ENCODE assay signal across 11 cellular contexts in the genomic region with DNA sequence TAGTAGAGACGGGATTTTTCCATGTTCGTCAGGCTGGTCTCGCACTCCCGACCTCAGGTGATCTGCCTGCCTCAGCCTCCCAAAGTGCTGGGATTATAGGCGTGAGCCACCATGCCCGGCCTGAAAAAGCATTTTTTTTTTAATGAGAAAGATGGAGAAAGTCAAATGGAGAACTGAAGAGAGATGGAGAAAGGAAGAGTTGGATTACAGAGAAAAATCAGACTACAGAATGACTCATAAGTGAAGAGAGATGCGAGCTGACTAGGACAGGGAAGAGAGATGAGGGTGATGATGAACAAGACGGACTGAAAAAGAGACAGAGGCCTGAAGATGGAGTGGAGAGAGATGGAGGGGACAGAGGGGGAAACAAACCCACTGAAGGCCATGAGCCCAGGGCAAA. TPM values are rescaled to one million over a fixed set of nuclear protein-coding genes. Genes with fewer than 3 reads are reported as not detected.
DNase-seq lines count a peak whose midpoint lies in the region; ATAC-seq, FAIRE-seq and TF ChIP-seq lines count a peak whose summit lies in the region.
"Had no signal": no experiment of that assay in that cellular context is flagged by ENCODE, and none has a peak within 500 bp of the region (broad histone marks: within the 10 kb centered on the region; RNA-seq: fewer than 3 reads in every experiment).

No MANE protein-coding gene starts in this region.

- peaks cover 23% of the 10 kb centered on the region; the same call in 1 of the 2 replicates for H3K36me3 ChIP-seq in Loucy (ENCODE audit: insufficient read depth, low read length)
- H3K36me3 ChIP-seq in GM12878 (ENCODE audit: control insufficient read depth in 2 of 2, insufficient read depth in 2 of 2, low read length in 1 of 2), result peaks cover 12 to 17% of the 10 kb centered on the region in 2 experiments; a peak in 3 of 4 replicates
- peaks cover 51% of the 10 kb centered on the region for H3K36me3 ChIP-seq in neutrophil
- peaks cover 30% of the 10 kb centered on the region for H3K36me3 ChIP-seq in left ventricle myocardium inferior

- H3K4me2 ChIP-seq in Loucy (ENCODE audit: low read depth, low read length, poor library complexity, severe bottlenecking) (peak overlapping the region; percentile 90), GM12878 (ENCODE audit: control insufficient read depth, insufficient read depth) (peak overlapping the region; percentile 1; the same call in 1 of the 2 replicates)

- TF ChIP-seq POLR2A in GM12878 (IDR thresholded peaks at IDR 0.05; ENCODE audit: low read depth, low read length), result no peak

- CTCF ChIA-PET in GM12878 (lab: Yijun Ruan, JAX), result interaction anchor here (1.0 to 5.1 kb wide), 6 partner anchors 34 to 77 kb away, joined by 3 to 42 read pairs (median 9); no protein-coding TSS in a partner anchor

- H3K27ac Mint-ChIP-seq in activated CD4-positive, alpha-beta T cell treated with anti-CD3 and anti-CD28 coated beads, Interleukin-2, amount 10 ng/mL, durations not matched to agents 24 days and 14 days, result peak overlapping the region; percentile 41

- peak overlapping the region; percentile 92 for H3K9ac ChIP-seq in Loucy (ENCODE audit: low read depth, low read length, poor library complexity, severe bottlenecking)
- H3K9ac ChIP-seq in GM12878 (ENCODE audit: control insufficient read depth, insufficient read depth, low read length), result no peak overlapping the region

- H3K9me3 ChIP-seq in Loucy (ENCODE audit: insufficient read depth, low read depth, low read length) (no peaks in the 10 kb centered on the region), GM12878 (replicated peaks; ENCODE audit: control insufficient read depth, insufficient read depth, low read length) (no peaks in the 10 kb centered on the region; the same call in 2 of the 3 replicates), neutrophil (no peaks in the 10 kb centered on the region), left ventricle myocardium inferior (replicated peaks) (no peaks in the 10 kb centered on the region)
- H3K9me3 ChIP-seq: vagina had no signal

- no peak for DNase-seq in activated CD4-positive, alpha-beta T cell treated with anti-CD3 and anti-CD28 coated beads, Interleukin-2, amount 10 ng/mL, durations not matched to agents 24 days and 14 days
- DNase-seq in activated CD4-positive, alpha-beta T cell treated with anti-CD3 and anti-CD28 coated beads, Interleukin-2, amount 50 U/mL, for 48 hours, result no peak
- DNase-seq in GM12878 (ENCODE audit: low read depth, low spot score) (no peak), dorsolateral prefrontal cortex (no peak), left ventricle myocardium inferior (no peak)
- DNase-seq: NCI-H2227 treated with DMSO at 0.1 percent for 48 hours had no signal

- in situ Hi-C loops in GM12878 (cut with MboI), result no loop called here

- no peak overlapping the region for H3K27ac ChIP-seq in GM12878 (ENCODE audit: control insufficient read depth, insufficient read depth)
- H3K27ac ChIP-seq in neutrophil, result peak overlapping the region; percentile 99
- H3K27ac ChIP-seq in dorsolateral prefrontal cortex, result no peak overlapping the region
- no peak overlapping the region for H3K27ac ChIP-seq in left ventricle myocardium inferior (replicated peaks)
- H3K27ac ChIP-seq: vagina had no signal

- peaks cover 45% of the 10 kb centered on the region for H3K36me3 Mint-ChIP-seq in activated CD4-positive, alpha-beta T cell treated with anti-CD3 and anti-CD28 coated beads, Interleukin-2, amount 10 ng/mL, durations not matched to agents 24 days and 14 days (ENCODE audit: low read depth)

- no peaks in the 10 kb centered on the region for H3K9me2 ChIP-seq in Loucy (replicated peaks; ENCODE audit: low read depth, low read length)

- H3K27me3 Mint-ChIP-seq in activated CD4-positive, alpha-beta T cell treated with anti-CD3 and anti-CD28 coated beads, Interleukin-2, amount 10 ng/mL, durations not matched to agents 24 days and 14 days, result no peaks in the 10 kb centered on the region

- WGBS in GM12878 (ENCODE audit: insufficient coverage, insufficient replicate concordance, low lambda C conversion rate, missing lambda C conversion rate), result 63% methylated on average over 8 of the region's 8 CpGs

- POLR2A ChIA-PET in GM12878 (lab: Charles Lee), result no interaction called here

- no peaks in the 10 kb centered on the region for H3F3A ChIP-seq in Loucy (ENCODE audit: low read depth)

- H3K4me3 ChIP-seq in Loucy (ENCODE audit: low read length, poor library complexity, severe bottlenecking) (peak overlapping the region; percentile 95), GM12878 (0 out of 2 replicates have a peak overlapping the region, but pooled peaks have one; percentile 21), neutrophil (ENCODE audit: low read depth in 1 of 2, low read length in 1 of 2) (peak overlapping the region; percentile 83 to 97), dorsolateral prefrontal cortex (peak overlapping the region in 10 of 59 donors; percentile 4 to 90 (median 78)), left ventricle myocardium inferior (no peak overlapping the region)

- H2AFZ ChIP-seq in Loucy (ENCODE audit: low read length) (no peak overlapping the region), GM12878 (ENCODE audit: control insufficient read depth, low read depth, low read length) (no peak overlapping the region)

- H3K4me3 Mint-ChIP-seq in activated CD4-positive, alpha-beta T cell treated with anti-CD3 and anti-CD28 coated beads, Interleukin-2, amount 10 ng/mL, durations not matched to agents 24 days and 14 days, result peak overlapping the region; percentile 58

- no peaks in the 10 kb centered on the region for H3K27me3 ChIP-seq in Loucy (ENCODE audit: insufficient read depth, low read length, poor library complexity, severe bottlenecking)
- H3K27me3 ChIP-seq in GM12878 (replicated peaks in 1 of 2; ENCODE audit: control insufficient read depth in 2 of 2, insufficient read depth in 2 of 2, low read length in 1 of 2), result no peaks in the 10 kb centered on the region
- H3K27me3 ChIP-seq in neutrophil, result no peaks in the 10 kb centered on the region
- H3K27me3 ChIP-seq in dorsolateral prefrontal cortex, result no peaks in the 10 kb centered on the region
- H3K27me3 ChIP-seq in left ventricle myocardium inferior (ENCODE audit: low read depth), result no peaks in the 10 kb centered on the region
- H3K27me3 ChIP-seq: vagina had no signal

- H3K4me1 Mint-ChIP-seq in activated CD4-positive, alpha-beta T cell treated with anti-CD3 and anti-CD28 coated beads, Interleukin-2, amount 10 ng/mL, durations not matched to agents 24 days and 14 days, result peaks cover 28% of the 10 kb centered on the region

- H3K79me2 ChIP-seq in Loucy (ENCODE audit: insufficient read depth, low read length), result peaks cover 48% of the 10 kb centered on the region
- peaks cover 25% of the 10 kb centered on the region for H3K79me2 ChIP-seq in GM12878 (ENCODE audit: control insufficient read depth, insufficient read depth, low read length)

- intact Hi-C loops in activated CD4-positive, alpha-beta T cell treated with anti-CD3 and anti-CD28 coated beads, Interleukin-2, amount 10 ng/mL, durations not matched to agents 24 days and 14 days (cut with micrococcal nuclease), result no loop called here
- intact Hi-C loops in GM12878 (cut with micrococcal nuclease; ENCODE audit: unreplicated experiment), result no loop called here
- intact Hi-C loops in dorsolateral prefrontal cortex (cut with DNase I), result no loop called here
- intact Hi-C loops in left ventricle myocardium inferior (cut with micrococcal nuclease), result no loop called here

- RAD21 ChIA-PET in GM12878 (lab: Charles Lee; ENCODE audit: unreplicated experiment), result interaction anchor here (1.0 kb wide), 1 partner anchor 78 kb away, joined by 5 read pairs; no protein-coding TSS in a partner anchor

- H4K20me1 ChIP-seq in Loucy (ENCODE audit: insufficient read depth, low read length, poor library complexity, severe bottlenecking) (peaks cover 13% of the 10 kb centered on the region), GM12878 (ENCODE audit: control insufficient read depth, insufficient read depth) (no peaks in the 10 kb centered on the region; the same call in 1 of the 2 replicates)

- TF ChIP-seq RAD21 in GM12878 (IDR thresholded peaks at IDR 0.05; ENCODE audit: insufficient read depth, low read depth, low read length), result no peak

- FAIRE-seq in GM12878 (lab: Jason Lieb, UNC), result no peak
- FAIRE-seq: RCC 7860 had no signal

- ATAC-seq in GM12878 (no peak), GM21423 (IDR thresholded peaks at IDR 0.05; ENCODE audit: unreplicated experiment) (no peak)

- H3K4me1 ChIP-seq in Loucy (ENCODE audit: insufficient read depth, low read length, poor library complexity, severe bottlenecking), result peaks cover 22% of the 10 kb centered on the region
- H3K4me1 ChIP-seq in GM12878 (ENCODE audit: control insufficient read depth, insufficient read depth, low read length), result peaks cover 7% of the 10 kb centered on the region
- peaks cover 85% of the 10 kb centered on the region in 2 experiments for H3K4me1 ChIP-seq in neutrophil (ENCODE audit: control insufficient read depth in 1 of 2, insufficient read depth in 1 of 2, low read depth in 1 of 2, low read length in 1 of 2)
- H3K4me1 ChIP-seq in left ventricle myocardium inferior, result peaks cover 37% of the 10 kb centered on the region

- SMC1A ChIA-PET in GM12878 (lab: Charles Lee; ENCODE audit: uncharacterized antibody, unreplicated experiment), result no interaction called here

- no peak for TF ChIP-seq CTCF in Loucy (conservative IDR thresholded peaks at IDR 0.05; ENCODE audit: low read length)
- no peak for TF ChIP-seq CTCF in GM12878 (IDR thresholded peaks at IDR 0.05 in 2 of 3, conservative IDR thresholded peaks at IDR 0.05 in 1 of 3; ENCODE audit: control insufficient read depth in 2 of 3, extremely low read depth in 1 of 3, insufficient read depth in 1 of 3, low read depth in 3 of 3, low read length in 3 of 3)
- no peak for TF ChIP-seq CTCF in neutrophil (IDR thresholded peaks at IDR 0.05)
- TF ChIP-seq CTCF in dorsolateral prefrontal cortex (IDR thresholded peaks at IDR 0.05 in 54 of 56, conservative IDR thresholded peaks at IDR 0.05 in 2 of 56; ENCODE audit: low read depth in 1 of 56, partially characterized antibody in 56 of 56), result no peak
- TF ChIP-seq CTCF in left ventricle myocardium inferior (IDR thresholded peaks at IDR 0.05; ENCODE audit: borderline replicate concordance), result no peak

- H3K9me3 Mint-ChIP-seq in activated CD4-positive, alpha-beta T cell treated with anti-CD3 and anti-CD28 coated beads, Interleukin-2, amount 10 ng/mL, durations not matched to agents 24 days and 14 days, result no peaks in the 10 kb centered on the region

- no TSS peak for BruUV-seq in GM12878 (replicated peaks; lab: Mats Ljungman, UMichigan)

- TF ChIP-seq EP300 in GM12878 (IDR thresholded peaks at IDR 0.05; ENCODE audit: borderline replicate concordance in 1 of 2, control insufficient read depth in 1 of 2, low read depth in 2 of 2, low read length in 2 of 2), result no peak

RNA-seq across cellular contexts. Expression of gene DHX34, which starts 1.5 kb away (rescaled TPM):
- 31.3 and 32.4 TPM in 2 replicates for total RNA-seq in activated CD4-positive, alpha-beta T cell treated with anti-CD3 and anti-CD28 coated beads, Interleukin-2, amount 10 ng/mL, durations not matched to agents 24 days and 14 days
- 56.8 and 61.6 TPM in 2 replicates for total RNA-seq in GM12878 (2013; cell fraction: nucleolus; rRNA removed)
- total RNA-seq in GM12878 (2014; rRNA removed) (11.1 and 15.9 TPM in 2 replicates), GM12878 (2014; rRNA removed; fragmentation: Illumina TruSeq; extraction: Trizol) (5.6 and 5.7 TPM in 2 replicates), GM12878 (2021) (14.3 and 16.9 TPM in 2 replicates), dorsolateral prefrontal cortex (10 to 100 TPM in 118 of 120 experiments, 1 to 10 TPM in 2; 9.9 to 34.7 (median 16.9) TPM), left ventricle myocardium inferior (8.1 TPM)
- polyA plus RNA-seq in GM12878 (2011; ENCODE audit: low read depth), result 2.8 TPM
- polyA plus RNA-seq in GM12878 (2011; rRNA removed) (2.6 and 5.9 TPM in 2 replicates), GM12878 (2014; fragmentation: Illumina TruSeq; extraction: Trizol) (2.3 and 5.5 TPM in 2 replicates), GM12878 (2014; fragmentation: Nextera tagmentation; extraction: Ambion mirVana) (under 1 TPM; 0.19 to 0.37 TPM), GM12878 (2014; rRNA removed) (15.2 and 19.3 TPM in 2 replicates), GM12878 (2016; fragmentation: Nextera tagmentation; extraction: Ambion mirVana) (10 to 100 TPM; 15.7 to 16.7 TPM)
- polyA plus RNA-seq in GM12878 (2011; cell fraction: cytosol; rRNA removed), result 6.4 and 10.5 TPM in 2 replicates
- 58.1 and 60.3 TPM in 2 replicates for polyA plus RNA-seq in GM12878 (2011; cell fraction: nucleus; rRNA removed)
- 7.0 and 10.0 TPM in 2 replicates for polyA plus RNA-seq in GM12878 (2012)
- 6.4 and 12.9 TPM in 2 replicates for polyA minus RNA-seq in GM12878 (2011; rRNA and poly(A)+ RNA removed)
- 6.5 and 6.7 TPM in 2 replicates for polyA minus RNA-seq in GM12878 (2011; cell fraction: cytosol; rRNA and poly(A)+ RNA removed)
- polyA minus RNA-seq in GM12878 (2011; cell fraction: nucleus; rRNA and poly(A)+ RNA removed), result 15.4 and 23.4 TPM in 2 replicates

RNA-seq across cellular contexts. Expression of gene C5AR2, which starts 18.6 kb away (rescaled TPM):
- not detected in 2 replicates for total RNA-seq in activated CD4-positive, alpha-beta T cell treated with anti-CD3 and anti-CD28 coated beads, Interleukin-2, amount 10 ng/mL, durations not matched to agents 24 days and 14 days
- total RNA-seq in GM12878 (2013; cell fraction: nucleolus; rRNA removed), result not detected in 2 replicates
- total RNA-seq in GM12878 (2014; rRNA removed) (0.11 TPM in 1 of 2 replicates, not detected in the other), GM12878 (2014; rRNA removed; fragmentation: Illumina TruSeq; extraction: Trizol) (not detected in 2 replicates), GM12878 (2021) (not detected in 2 replicates), dorsolateral prefrontal cortex (1 to 10 TPM in 102 of 120 experiments, under 1 TPM in 18; 0.35 to 4.8 (median 1.8) TPM), left ventricle myocardium inferior (0.38 TPM)
- polyA plus RNA-seq in GM12878 (2011; ENCODE audit: low read depth), result not detected
- polyA plus RNA-seq in GM12878 (2011; rRNA removed) (0.01 TPM in 1 of 2 replicates, not detected in the other), GM12878 (2014; fragmentation: Illumina TruSeq; extraction: Trizol) (not detected in 2 replicates), GM12878 (2014; fragmentation: Nextera tagmentation; extraction: Ambion mirVana) (not detected), GM12878 (2014; rRNA removed) (not detected in 2 replicates), GM12878 (2016; fragmentation: Nextera tagmentation; extraction: Ambion mirVana) (not detected)
- under 0.01 TPM in 1 of 2 replicates, not detected in the other for polyA plus RNA-seq in GM12878 (2011; cell fraction: cytosol; rRNA removed)
- polyA plus RNA-seq in GM12878 (2011; cell fraction: nucleus; rRNA removed), result 0.10 and 0.13 TPM in 2 replicates
- polyA plus RNA-seq in GM12878 (2012), result not detected in 2 replicates
- 0.07 TPM in 1 of 2 replicates, not detected in the other for polyA minus RNA-seq in GM12878 (2011; rRNA and poly(A)+ RNA removed)
- not detected in 2 replicates for polyA minus RNA-seq in GM12878 (2011; cell fraction: cytosol; rRNA and poly(A)+ RNA removed)
- polyA minus RNA-seq in GM12878 (2011; cell fraction: nucleus; rRNA and poly(A)+ RNA removed), result not detected in 2 replicates

RNA-seq across cellular contexts. Expression of gene C5AR1, which starts 40.9 kb away (rescaled TPM):
- 0.16 and 0.88 TPM in 2 replicates for total RNA-seq in activated CD4-positive, alpha-beta T cell treated with anti-CD3 and anti-CD28 coated beads, Interleukin-2, amount 10 ng/mL, durations not matched to agents 24 days and 14 days
- total RNA-seq in GM12878 (2013; cell fraction: nucleolus; rRNA removed), result 1.2 and 1.5 TPM in 2 replicates
- total RNA-seq in GM12878 (2014; rRNA removed), result 0.05 and 0.17 TPM in 2 replicates
- total RNA-seq in GM12878 (2014; rRNA removed; fragmentation: Illumina TruSeq; extraction: Trizol), result 0.04 and 0.09 TPM in 2 replicates
- 0.13 and 0.26 TPM in 2 replicates for total RNA-seq in GM12878 (2021)
- polyA plus RNA-seq in GM12878 (2011; ENCODE audit: low read depth), result 0.10 TPM
- polyA plus RNA-seq in GM12878 (2011; rRNA removed), result 0.40 and 1.5 TPM in 2 replicates
- 1.1 and 1.3 TPM in 2 replicates for polyA plus RNA-seq in GM12878 (2011; cell fraction: cytosol; rRNA removed)
- 0.55 and 1.2 TPM in 2 replicates for polyA plus RNA-seq in GM12878 (2011; cell fraction: nucleus; rRNA removed)
- 0.32 and 0.46 TPM in 2 replicates for polyA plus RNA-seq in GM12878 (2012)
- 0.15 TPM in 1 of 2 replicates, not detected in the other for polyA plus RNA-seq in GM12878 (2014; fragmentation: Illumina TruSeq; extraction: Trizol)
- under 1 TPM; 0.07 to 0.19 TPM for polyA plus RNA-seq in GM12878 (2014; fragmentation: Nextera tagmentation; extraction: Ambion mirVana)
- polyA plus RNA-seq in GM12878 (2014; rRNA removed), result 0.06 and 0.15 TPM in 2 replicates
- under 1 TPM; 0.27 to 0.29 TPM for polyA plus RNA-seq in GM12878 (2016; fragmentation: Nextera tagmentation; extraction: Ambion mirVana)
- polyA minus RNA-seq in GM12878 (2011; rRNA and poly(A)+ RNA removed), result 0.67 and 1.9 TPM in 2 replicates
- 0.94 and 2.4 TPM in 2 replicates for polyA minus RNA-seq in GM12878 (2011; cell fraction: cytosol; rRNA and poly(A)+ RNA removed)
- polyA minus RNA-seq in GM12878 (2011; cell fraction: nucleus; rRNA and poly(A)+ RNA removed), result 0.12 and 0.19 TPM in 2 replicates
- total RNA-seq in dorsolateral prefrontal cortex, result 10 to 100 TPM in 11 of 120 experiments, 1 to 10 TPM in 108, under 1 TPM in 1; 0.67 to 19.3 (median 5.1) TPM
- total RNA-seq in left ventricle myocardium inferior, result 3.9 TPM
